4 cellular contexts compared by ENCODE assay signal in the genomic region with DNA sequence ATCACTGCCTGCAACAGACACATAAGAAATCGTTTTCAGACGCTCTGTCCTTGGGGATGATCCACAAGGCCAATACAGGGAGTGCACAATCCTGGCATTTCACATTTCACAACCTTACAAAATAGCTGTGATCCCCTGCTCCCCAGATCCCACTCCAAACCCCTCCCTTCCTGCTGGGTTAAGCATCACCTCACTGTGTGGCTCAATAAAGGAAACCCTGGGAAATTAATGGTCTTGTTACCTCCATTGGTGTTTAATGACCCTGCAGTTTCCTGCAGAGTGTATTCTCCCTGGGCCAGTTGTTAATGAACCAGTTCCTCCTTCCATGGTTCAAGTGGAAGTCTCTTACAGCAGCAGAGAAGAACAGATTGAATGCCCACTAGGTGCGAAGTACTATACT.
"Had no signal": no experiment of that assay in that cellular context is flagged by ENCODE, and none has a peak within 500 bp of the region (broad histone marks: within the 10 kb centered on the region; RNA-seq: fewer than 3 reads in every experiment).

No MANE protein-coding gene starts in this region.

- DNase-seq: H9, HCEC 1CT, IMR-90 had no signal

- H3K4me3 Mint-ChIP-seq: GM23338, H9 had no signal

- H3K27ac Mint-ChIP-seq: GM23338, H9 had no signal

- H3K9me3 Mint-ChIP-seq: GM23338, H9 had no signal

- ATAC-seq: GM23338 had no signal
